10 cellular contexts compared by ENCODE assay signal in genomic region chr9:101448680-101449070, GRCh38. TPM values are rescaled to one million over a fixed set of nuclear protein-coding genes. Genes with fewer than 3 reads are reported as not detected.
A peak's percentile ranks its signal among the peaks of the same experiment; 100 is the strongest.
DNase-seq lines count a peak whose midpoint lies in the region; TF ChIP-seq lines count a peak whose summit lies in the region.
"Had no signal": no experiment of that assay in that cellular context is flagged by ENCODE, and none has a peak within 500 bp of the region (broad histone marks: within the 10 kb centered on the region; RNA-seq: fewer than 3 reads in every experiment).

No MANE protein-coding gene starts in this region.

- peaks cover 47% of the 10 kb centered on the region for H3K27me3 Mint-ChIP-seq in activated CD4-positive, alpha-beta T cell treated with anti-CD3 and anti-CD28 coated beads, Interleukin-2, amount 10 ng/mL, durations not matched to agents 24 days and 14 days

- peak overlapping the region; percentile 68 for H3K4me3 Mint-ChIP-seq in activated CD4-positive, alpha-beta T cell treated with anti-CD3 and anti-CD28 coated beads, Interleukin-2, amount 10 ng/mL, durations not matched to agents 24 days and 14 days

- H3K4me3 ChIP-seq in PC-9, result peak overlapping the region; percentile 64; the same call in 1 of the 2 replicates
- peak overlapping the region; percentile 58 for H3K4me3 ChIP-seq in epithelial cell of proximal tubule (ENCODE audit: low read depth, low read length)
- peak overlapping the region in 5 of 8 donors; percentile 38 to 73 (median 42) for H3K4me3 ChIP-seq in spleen

- WGBS in spleen, 5 donors, result 53 to 67% (median 59%) methylated on average over 4 of the region's 4 CpGs

- no peaks in the 10 kb centered on the region for H3K36me3 Mint-ChIP-seq in activated CD4-positive, alpha-beta T cell treated with anti-CD3 and anti-CD28 coated beads, Interleukin-2, amount 10 ng/mL, durations not matched to agents 24 days and 14 days (ENCODE audit: low read depth)

- peaks cover 11% of the 10 kb centered on the region for H3K4me1 Mint-ChIP-seq in activated CD4-positive, alpha-beta T cell treated with anti-CD3 and anti-CD28 coated beads, Interleukin-2, amount 10 ng/mL, durations not matched to agents 24 days and 14 days

- H3K9me2 ChIP-seq in PC-9 (ENCODE audit: insufficient read depth), result no peaks in the 10 kb centered on the region

- no peak for TF ChIP-seq CTCF in PC-9 (conservative IDR thresholded peaks at IDR 0.05)
- TF ChIP-seq CTCF in epithelial cell of proximal tubule (conservative IDR thresholded peaks at IDR 0.05; ENCODE audit: low read depth, low read length), result no peak
- no peak for TF ChIP-seq CTCF in spleen (IDR thresholded peaks at IDR 0.05 in 8 of 11, conservative IDR thresholded peaks at IDR 0.05 in 3 of 11)

- H3K27ac ChIP-seq in PC-9 (no peak overlapping the region), spleen (peak overlapping the region in 1 of 8 donors; percentile 62)

- H3K9me3 Mint-ChIP-seq in activated CD4-positive, alpha-beta T cell treated with anti-CD3 and anti-CD28 coated beads, Interleukin-2, amount 10 ng/mL, durations not matched to agents 24 days and 14 days, result no peaks in the 10 kb centered on the region

- POLR2A ChIA-PET in PC-9 (lab: Charles Lee; ENCODE audit: unreplicated experiment), result interaction anchor here (0.6 kb wide), 1 partner anchor 84 kb away, joined by 6 read pairs; no protein-coding TSS in a partner anchor

- H2AFZ ChIP-seq in PC-9, result peak overlapping the region; percentile 79; the same call in 1 of the 2 replicates

- no peak overlapping the region for H3K27ac Mint-ChIP-seq in activated CD4-positive, alpha-beta T cell treated with anti-CD3 and anti-CD28 coated beads, Interleukin-2, amount 10 ng/mL, durations not matched to agents 24 days and 14 days

- CTCF ChIA-PET in PC-9 (lab: Charles Lee), result interaction anchor here (0.6 to 1.1 kb wide), 5 partner anchors 10 to 84 kb away, joined by 3 to 5 read pairs (median 4); no protein-coding TSS in a partner anchor

- TF ChIP-seq POLR2A in spleen (IDR thresholded peaks at IDR 0.05), result no peak

- H3K4me2 ChIP-seq in PC-9, result peak overlapping the region; percentile 78

- H3F3A ChIP-seq in PC-9 (ENCODE audit: insufficient read depth, low read depth), result no peaks in the 10 kb centered on the region

- no peaks in the 10 kb centered on the region for H3K36me3 ChIP-seq in PC-9 (ENCODE audit: low read depth)
- H3K36me3 ChIP-seq in spleen, result no peaks in the 10 kb centered on the region

- BruUV-seq in PC-9 (replicated peaks; lab: Mats Ljungman, UMichigan), result no TSS peak

- H3K9me3 ChIP-seq in PC-9 (ENCODE audit: insufficient read depth, low read depth) (no peaks in the 10 kb centered on the region), spleen (peaks cover 0 to 10% (median 3%) of the 10 kb centered on the region in 8 donors)

- H3K27me3 ChIP-seq in PC-9 (ENCODE audit: insufficient read depth, low read depth), result peaks cover 12% of the 10 kb centered on the region; the same call in 1 of the 2 replicates
- H3K27me3 ChIP-seq in spleen (replicated peaks in 1 of 7), result peaks cover 0 to 51% (median 4%) of the 10 kb centered on the region in 7 donors

- no peaks in the 10 kb centered on the region for H3K79me2 ChIP-seq in PC-9 (ENCODE audit: low read depth)

- intact Hi-C loops in activated CD4-positive, alpha-beta T cell treated with anti-CD3 and anti-CD28 coated beads, Interleukin-2, amount 10 ng/mL, durations not matched to agents 24 days and 14 days (cut with micrococcal nuclease), result no loop called here
- intact Hi-C loops in PC-9 (cut with micrococcal nuclease; ENCODE audit: unreplicated experiment) (loop anchor here (2.0 kb wide), 1 partner anchor 84 kb away; the partner anchor contains the start of gene RNF20), spleen (cut with DNase I; ENCODE audit: low total_unique reads) (no loop called here), head of caudate nucleus (cut with DNase I) (no loop called here)

- DNase-seq in activated CD4-positive, alpha-beta T cell treated with anti-CD3 and anti-CD28 coated beads, Interleukin-2, amount 10 ng/mL, durations not matched to agents 24 days and 14 days, result no peak
- no peak for DNase-seq in activated CD4-positive, alpha-beta T cell treated with anti-CD3 and anti-CD28 coated beads for 1 hour
- DNase-seq in PC-9 (no peak), epithelial cell of proximal tubule (ENCODE audit: low read depth) (no peak), spleen (no peak), RPMI8226 (no peak), head of caudate nucleus (no peak), NCI-H1930 (lab: John Stamatoyannopoulos, UW) (no peak)

- H3K4me1 ChIP-seq in PC-9 (replicated peaks; ENCODE audit: insufficient read depth), result no peaks in the 10 kb centered on the region
- peaks cover 0 to 15% (median 5%) of the 10 kb centered on the region in 6 donors for H3K4me1 ChIP-seq in spleen

- H4K20me1 ChIP-seq in PC-9 (ENCODE audit: insufficient read depth), result no peaks in the 10 kb centered on the region; the same call in 1 of the 2 replicates

RNA-seq across cellular contexts. Expression of gene ALDOB, which starts 13.1 kb away (rescaled TPM):
- total RNA-seq in activated CD4-positive, alpha-beta T cell treated with anti-CD3 and anti-CD28 coated beads, Interleukin-2, amount 10 ng/mL, durations not matched to agents 24 days and 14 days, result not detected in 2 replicates
- total RNA-seq in PC-9 (2021) (not detected in 2 replicates), epithelial cell of proximal tubule (not detected in 2 replicates), spleen (under 1 TPM in 1 of 7 donors, not detected in 6; 0.52 TPM)
- polyA plus RNA-seq in spleen, result under 1 TPM; 0.15 to 0.83 (median 0.28) TPM
- total RNA-seq: NCI-H460, urinary bladder had no signal

RNA-seq across cellular contexts. Expression of gene ZNF189, which starts 50.0 kb away (rescaled TPM):
- 11.7 and 12.7 TPM in 2 replicates for total RNA-seq in activated CD4-positive, alpha-beta T cell treated with anti-CD3 and anti-CD28 coated beads, Interleukin-2, amount 10 ng/mL, durations not matched to agents 24 days and 14 days
- total RNA-seq in PC-9 (2021), result 5.9 and 9.4 TPM in 2 replicates
- 6.0 and 8.2 TPM in 2 replicates for total RNA-seq in epithelial cell of proximal tubule
- total RNA-seq in spleen, result 10 to 100 TPM; 20.0 to 39.0 (median 27.7) TPM
- polyA plus RNA-seq in spleen, result 1 to 10 TPM; 7.1 to 9.8 (median 7.3) TPM

RNA-seq across cellular contexts. Expression of gene MRPL50, which starts 50.3 kb away (rescaled TPM):
- 18.6 and 19.8 TPM in 2 replicates for total RNA-seq in activated CD4-positive, alpha-beta T cell treated with anti-CD3 and anti-CD28 coated beads, Interleukin-2, amount 10 ng/mL, durations not matched to agents 24 days and 14 days
- total RNA-seq in PC-9 (2021) (7.6 and 11.9 TPM in 2 replicates), epithelial cell of proximal tubule (10.2 and 15.5 TPM in 2 replicates), spleen (10 to 100 TPM; 10.2 to 15.5 (median 11.6) TPM)
- polyA plus RNA-seq in spleen, result 10 to 100 TPM in 2 of 3 donors, 1 to 10 TPM in 1; 7.8 to 13.0 (median 10.0) TPM
